In the genomic region with DNA sequence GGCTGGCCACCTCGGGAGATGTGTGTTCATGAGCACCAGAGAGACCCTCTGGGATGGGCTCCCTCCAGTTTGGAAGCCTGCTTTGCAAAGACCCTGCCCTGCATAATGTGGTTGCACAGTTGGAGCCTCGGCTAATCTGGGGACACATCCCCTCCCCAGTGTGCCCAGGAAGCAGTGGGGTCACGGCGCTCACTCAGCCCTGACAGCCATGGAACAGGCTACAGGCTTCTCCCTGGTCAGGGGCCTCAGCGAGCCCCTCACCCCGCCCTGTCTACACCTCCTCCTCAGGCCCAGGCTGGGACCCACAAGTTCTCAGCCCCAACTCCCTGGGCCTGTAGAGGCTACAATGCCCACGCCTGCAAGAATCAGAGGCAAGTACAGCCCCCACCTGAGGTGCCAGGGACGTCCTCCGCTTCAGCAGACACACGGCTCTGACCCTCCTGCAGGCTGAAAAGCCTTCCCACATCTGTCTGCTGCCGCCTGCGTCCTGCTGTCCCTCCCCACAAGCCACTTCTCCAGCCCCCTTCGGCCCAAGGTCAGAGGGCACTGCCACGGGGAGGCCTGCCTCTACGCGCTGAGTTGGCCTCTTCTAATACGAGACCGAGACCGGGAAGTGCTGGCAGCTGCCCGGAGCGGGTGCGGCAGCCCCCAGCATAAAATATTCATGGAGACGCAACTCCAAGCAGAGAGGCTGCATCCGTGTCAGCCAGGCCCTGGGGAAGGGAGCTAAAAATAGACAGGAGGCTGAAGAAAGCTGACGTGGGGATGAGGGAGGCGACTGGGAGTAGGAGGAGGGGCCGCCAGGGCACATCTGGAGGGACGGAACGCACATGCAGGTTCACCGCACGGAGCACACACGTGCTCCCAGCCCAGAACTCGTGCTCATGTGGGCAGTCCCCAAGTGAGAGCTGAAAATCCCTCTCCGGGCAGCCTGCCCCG, we compare ENCODE assay signal across 10 cellular contexts. TPM values are rescaled to one million over a fixed set of nuclear protein-coding genes. Genes with fewer than 3 reads are reported as not detected.
DNase-seq lines count a peak whose midpoint lies in the region; ATAC-seq, FAIRE-seq and TF ChIP-seq lines count a peak whose summit lies in the region.
"Had no signal": no experiment of that assay in that cellular context is flagged by ENCODE, and none has a peak within 500 bp of the region (broad histone marks: within the 10 kb centered on the region; RNA-seq: fewer than 3 reads in every experiment).

No MANE protein-coding gene starts in this region.

- peak overlapping the region; percentile 99 for H3K27ac Mint-ChIP-seq in glutamatergic neuron (ENCODE audit: unreplicated experiment)
- H3K27ac Mint-ChIP-seq in CD14-positive monocyte, result no peak overlapping the region

- peaks cover 25% of the 10 kb centered on the region for H3K9me3 Mint-ChIP-seq in glutamatergic neuron (ENCODE audit: unreplicated experiment)
- no peaks in the 10 kb centered on the region for H3K9me3 Mint-ChIP-seq in CD14-positive monocyte

- H4K20me1 ChIP-seq in BLaER1 treated with 17β-estradiol and CSF1 and Interleukin-3, amounts not matched to agents 10 nM and 100 nM, result peaks cover 0 to 66% (median 12%) of the 10 kb centered on the region in 11 experiments; a peak in 7 of 22 replicates

- no peak for FAIRE-seq in pancreas (lab: Jason Lieb, UNC)
- FAIRE-seq: H54 had no signal

- DNase-seq in SK-N-DZ (ENCODE audit: low spot score), result peak; percentile 45
- peak; percentile 87 for DNase-seq in glutamatergic neuron
- no peak for DNase-seq in pancreas
- no peak for DNase-seq in ACHN
- no peak for DNase-seq in CD14-positive monocyte (ENCODE audit: low spot score)
- DNase-seq in LoVo (ENCODE audit: low spot score), result no peak
- DNase-seq: NCI-H345 had no signal

- H3K36me3 Mint-ChIP-seq in glutamatergic neuron (ENCODE audit: unreplicated experiment) (no peaks in the 10 kb centered on the region), CD14-positive monocyte (no peaks in the 10 kb centered on the region)

- H3K9me3 ChIP-seq in BLaER1 treated with 17β-estradiol and CSF1 and Interleukin-3, amounts not matched to agents 10 nM and 100 nM (replicated peaks in 1 of 11), result no peaks in the 10 kb centered on the region
- H3K9me3 ChIP-seq in pancreas, result no peaks in the 10 kb centered on the region

- H3K27me3 ChIP-seq in BLaER1 treated with 17β-estradiol and CSF1 and Interleukin-3, amounts not matched to agents 10 nM and 100 nM, result no peaks in the 10 kb centered on the region
- H3K27me3 ChIP-seq in pancreas, result no peaks in the 10 kb centered on the region

- WGBS in pancreas, 2 donors, result 81% methylated on average over 35 of the region's 35 CpGs

- peaks cover 20% of the 10 kb centered on the region for H3K27me3 Mint-ChIP-seq in glutamatergic neuron (ENCODE audit: unreplicated experiment)
- no peaks in the 10 kb centered on the region for H3K27me3 Mint-ChIP-seq in CD14-positive monocyte (ENCODE audit: low read depth in 3 of 3)

- intact Hi-C loops in pancreas (cut with DNase I) (no loop called here), CD14-positive monocyte (cut with micrococcal nuclease) (no loop called here)

- peak overlapping the region; percentile 18 to 79 (median 47); a peak in 19 of 22 replicates for H3K4me2 ChIP-seq in BLaER1 treated with 17β-estradiol and CSF1 and Interleukin-3, amounts not matched to agents 10 nM and 100 nM

- H3K4me3 ChIP-seq in BLaER1 treated with 17β-estradiol and CSF1 and Interleukin-3, amounts not matched to agents 10 nM and 100 nM, result no peak overlapping the region
- H3K4me3 ChIP-seq in pancreas, result no peak overlapping the region

- H3K4me3 Mint-ChIP-seq in glutamatergic neuron (ENCODE audit: unreplicated experiment) (peak overlapping the region; percentile 65), CD14-positive monocyte (no peak overlapping the region)

- H3K9ac ChIP-seq in BLaER1 treated with 17β-estradiol and CSF1 and Interleukin-3, amounts not matched to agents 10 nM and 100 nM, result peak overlapping the region in 6 of 11 experiments; percentile 2 to 41 (median 28); a peak in 7 of 22 replicates

- peaks cover 51% of the 10 kb centered on the region for H3K4me1 Mint-ChIP-seq in glutamatergic neuron (ENCODE audit: low read depth, unreplicated experiment)
- H3K4me1 Mint-ChIP-seq in CD14-positive monocyte, result no peaks in the 10 kb centered on the region

- TF ChIP-seq CTCF in glutamatergic neuron (IDR thresholded peaks at IDR 0.05; ENCODE audit: partially characterized antibody, unreplicated experiment) (no peak), pancreas (IDR thresholded peaks at IDR 0.05) (no peak), CD14-positive monocyte (IDR thresholded peaks at IDR 0.05) (no peak)

- H3K36me3 ChIP-seq in BLaER1 treated with 17β-estradiol and CSF1 and Interleukin-3, amounts not matched to agents 10 nM and 100 nM, result peaks cover 0 to 55% (median 8%) of the 10 kb centered on the region in 11 experiments; a peak in 8 of 22 replicates
- H3K36me3 ChIP-seq in pancreas, result no peaks in the 10 kb centered on the region

- in situ Hi-C loops in ACHN (cut with HindIII; ENCODE audit: low pct_ligation_motif_present, low pct_unique_long_range_greater_than_20kb, low sequenced_read_pairs), result no loop called here

- peaks cover 26 to 58% (median 37%) of the 10 kb centered on the region in 10 experiments for H3K4me1 ChIP-seq in BLaER1 treated with 17β-estradiol and CSF1 and Interleukin-3, amounts not matched to agents 10 nM and 100 nM
- H3K4me1 ChIP-seq in pancreas, result no peaks in the 10 kb centered on the region

- ATAC-seq in pancreas (peak in 3 of 4 donors; percentile 50 to 68 (median 67)), HG02852 (IDR thresholded peaks at IDR 0.05; ENCODE audit: unreplicated experiment) (no peak)

- H3K27ac ChIP-seq in BLaER1 treated with 17β-estradiol and CSF1 and Interleukin-3, amounts not matched to agents 10 nM and 100 nM, result peak overlapping the region in 2 of 11 experiments; percentile 34 to 37; a peak in 2 of 22 replicates
- no peak overlapping the region for H3K27ac ChIP-seq in pancreas

RNA-seq across cellular contexts. Expression of a gene that starts 15.2 kb away (rescaled TPM):
- polyA plus RNA-seq in SK-N-DZ (2014; cell fraction: cytosol; rRNA removed), result 5.6 and 7.6 TPM in 2 replicates
- polyA plus RNA-seq in SK-N-DZ (2014; cell fraction: nucleus; rRNA removed), result 5.1 and 7.4 TPM in 2 replicates
- total RNA-seq in glutamatergic neuron (ENCODE audit: unreplicated experiment) (174 TPM), pancreas (1 to 10 TPM in 2 of 6 donors, under 1 TPM in 4; 0.19 to 5.1 (median 0.78) TPM)
- polyA plus RNA-seq in pancreas (1 to 10 TPM in 1 of 2 donors, under 1 TPM in 1; 0.99 to 1.0 TPM), CD14-positive monocyte (under 1 TPM in 1 of 2 donors, not detected in 1; 0.04 TPM)

RNA-seq across cellular contexts. Expression of a gene that starts 32.1 kb away (rescaled TPM):
- polyA plus RNA-seq in SK-N-DZ (2014; cell fraction: cytosol; rRNA removed), result not detected in 2 replicates
- 0.30 TPM in 1 of 2 replicates, not detected in the other for polyA plus RNA-seq in SK-N-DZ (2014; cell fraction: nucleus; rRNA removed)
- total RNA-seq in glutamatergic neuron (ENCODE audit: unreplicated experiment) (0.66 TPM), pancreas (not detected)
- polyA plus RNA-seq in pancreas (not detected), CD14-positive monocyte (not detected)

RNA-seq across cellular contexts. Expression of a gene that starts 40.3 kb away (rescaled TPM):
- polyA plus RNA-seq in SK-N-DZ (2014; cell fraction: cytosol; rRNA removed), result 56.5 and 61.7 TPM in 2 replicates
- 21.2 and 21.5 TPM in 2 replicates for polyA plus RNA-seq in SK-N-DZ (2014; cell fraction: nucleus; rRNA removed)
- total RNA-seq in glutamatergic neuron (ENCODE audit: unreplicated experiment), result 55.5 TPM
- total RNA-seq in pancreas, result 10 to 100 TPM; 13.4 to 26.4 (median 21.5) TPM
- 10 to 100 TPM in 1 of 2 donors, 1 to 10 TPM in 1; 8.3 to 16.0 TPM for polyA plus RNA-seq in pancreas
- polyA plus RNA-seq in CD14-positive monocyte, result 10 to 100 TPM; 17.0 to 17.3 TPM

Comparison
In these comparisons a context has a peak if more than half of its experiments do, and no peak if none do; other contexts are left out.
1. DNase-seq: peak in SK-N-DZ (single experiment) and glutamatergic neuron (single experiment); none in pancreas (0 of 6), ACHN (single experiment), CD14-positive monocyte (single experiment) and LoVo (single experiment).
2. RNA of a gene that starts 15.2 kb away (total RNA-seq): 174 TPM in glutamatergic neuron (single experiment); 0.19 to 5.1 TPM in pancreas; every median in the first group is over 10 times any median in the second.